Comparison of ENCODE assay signal across 8 cellular contexts in the genomic region with DNA sequence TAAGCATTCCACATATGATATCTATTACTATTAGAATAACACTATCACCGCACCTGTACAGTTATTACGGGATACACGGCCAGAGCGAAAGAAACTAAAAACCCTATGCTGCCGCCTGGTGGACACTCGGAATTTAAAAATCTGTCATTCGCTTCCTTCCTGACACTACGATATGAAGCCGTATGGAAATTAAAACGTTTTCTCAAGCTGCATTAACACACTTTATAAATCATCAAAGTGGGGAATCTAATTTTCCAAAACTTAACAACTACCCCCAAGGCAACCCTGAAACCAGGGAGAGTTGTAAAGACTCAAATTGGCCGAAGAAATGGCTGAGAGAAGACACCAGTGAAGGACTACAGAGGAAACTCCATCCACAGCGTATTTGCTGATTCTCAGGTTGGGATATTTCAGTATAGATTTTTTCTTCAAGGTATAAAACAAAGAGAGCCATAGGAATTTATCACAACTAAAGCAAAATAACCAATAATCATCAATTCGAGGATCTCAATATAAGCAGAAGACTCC. TPM values are rescaled to one million over a fixed set of nuclear protein-coding genes. Genes with fewer than 3 reads are reported as not detected.
DNase-seq lines count a peak whose midpoint lies in the region; ATAC-seq and TF ChIP-seq lines count a peak whose summit lies in the region.

No MANE protein-coding gene starts in this region.

- no peaks in the 10 kb centered on the region for H3K27me3 ChIP-seq in right atrium auricular region

- no peaks in the 10 kb centered on the region for H3K4me1 ChIP-seq in right atrium auricular region

- no peak overlapping the region for H3K27ac Mint-ChIP-seq in activated naive CD4-positive, alpha-beta T cell treated with anti-CD3 and anti-CD28 coated beads, Interleukin-2, amount 50 U/mL, for 72 hours

- DNase-seq in DMS153 (lab: John Stamatoyannopoulos, UW) (peak; percentile 40), LoVo (ENCODE audit: low spot score) (peak; percentile 74), right atrium auricular region (ENCODE audit: low spot score) (peak; percentile 72), retina (peak; percentile 79), cerebellar nuclear complex (lab: John Stamatoyannopoulos, UW) (no peak)
- peak in 1 of 2 donors; percentile 71 for DNase-seq in activated naive CD4-positive, alpha-beta T cell treated with anti-CD3 and anti-CD28 coated beads, Interleukin-2, amount 50 U/mL, for 72 hours (ENCODE audit: low spot score in 2 of 2)

- no peaks in the 10 kb centered on the region for H3K36me3 Mint-ChIP-seq in activated naive CD4-positive, alpha-beta T cell treated with anti-CD3 and anti-CD28 coated beads, Interleukin-2, amount 50 U/mL, for 72 hours

- H3K9me3 Mint-ChIP-seq in activated naive CD4-positive, alpha-beta T cell treated with anti-CD3 and anti-CD28 coated beads, Interleukin-2, amount 50 U/mL, for 72 hours: no peaks in the 10 kb centered on the region

- H3K27ac ChIP-seq in right atrium auricular region: no peak overlapping the region

- H3K9me3 ChIP-seq in right atrium auricular region: no peaks in the 10 kb centered on the region

- ATAC-seq in GM21576 (IDR thresholded peaks at IDR 0.05; ENCODE audit: unreplicated experiment) (peak; percentile 89), SK-N-SH treated with all-trans-retinoic acid at 6 μM for 48 hours (peak; percentile 93)
- ATAC-seq in activated naive CD4-positive, alpha-beta T cell treated with anti-CD3 and anti-CD28 coated beads, Interleukin-2, amount 50 U/mL, for 72 hours: peak; percentile 59 to 67

- TF ChIP-seq CTCF in right atrium auricular region (IDR thresholded peaks at IDR 0.05): peak; percentile 52 to 78

- no peaks in the 10 kb centered on the region for H3K36me3 ChIP-seq in right atrium auricular region

- H3K4me3 ChIP-seq in right atrium auricular region: no peak overlapping the region

TF ChIP-seq in SK-N-SH treated with all-trans-retinoic acid at 6 μM for 48 hours, 23 proteins besides CTCF, POLR2A, EP300 and RAD21:
- TF ChIP-seq, protein P1, sequence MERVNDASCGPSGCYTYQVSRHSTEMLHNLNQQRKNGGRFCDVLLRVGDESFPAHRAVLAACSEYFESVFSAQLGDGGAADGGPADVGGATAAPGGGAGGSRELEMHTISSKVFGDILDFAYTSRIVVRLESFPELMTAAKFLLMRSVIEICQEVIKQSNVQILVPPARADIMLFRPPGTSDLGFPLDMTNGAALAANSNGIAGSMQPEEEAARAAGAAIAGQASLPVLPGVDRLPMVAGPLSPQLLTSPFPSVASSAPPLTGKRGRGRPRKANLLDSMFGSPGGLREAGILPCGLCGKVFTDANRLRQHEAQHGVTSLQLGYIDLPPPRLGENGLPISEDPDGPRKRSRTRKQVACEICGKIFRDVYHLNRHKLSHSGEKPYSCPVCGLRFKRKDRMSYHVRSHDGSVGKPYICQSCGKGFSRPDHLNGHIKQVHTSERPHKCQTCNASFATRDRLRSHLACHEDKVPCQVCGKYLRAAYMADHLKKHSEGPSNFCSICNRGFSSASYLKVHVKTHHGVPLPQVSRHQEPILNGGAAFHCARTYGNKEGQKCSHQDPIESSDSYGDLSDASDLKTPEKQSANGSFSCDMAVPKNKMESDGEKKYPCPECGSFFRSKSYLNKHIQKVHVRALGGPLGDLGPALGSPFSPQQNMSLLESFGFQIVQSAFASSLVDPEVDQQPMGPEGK (CRISPR knock-in tag; IDR thresholded peaks at IDR 0.05; ENCODE audit: borderline replicate concordance): no peak
- TF ChIP-seq ZNF70 (CRISPR knock-in tag; IDR thresholded peaks at IDR 0.05) (no peak), ZNF565 (CRISPR knock-in tag; conservative IDR thresholded peaks at IDR 0.05; ENCODE audit: low read depth) (no peak), RARB (CRISPR knock-in tag; IDR thresholded peaks at IDR 0.05) (no peak), TOX (CRISPR knock-in tag; IDR thresholded peaks at IDR 0.05; ENCODE audit: borderline replicate concordance) (no peak), ZFP3 (CRISPR knock-in tag; IDR thresholded peaks at IDR 0.05) (no peak), SNAI2 (CRISPR knock-in tag; IDR thresholded peaks at IDR 0.05) (no peak)
TF ChIP-seq in SK-N-SH treated with all-trans-retinoic acid at 6 μM for 48 hours: peak in this region for 0.

RNA-seq across cellular contexts. Expression of a gene that starts 1.4 kb away (rescaled TPM):
- total RNA-seq in activated naive CD4-positive, alpha-beta T cell treated with anti-CD3 and anti-CD28 coated beads, Interleukin-2, amount 50 U/mL, for 72 hours: under 1 TPM in 1 of 2 donors, not detected in 1; 0.10 TPM
- total RNA-seq in right atrium auricular region: not detected

RNA-seq across cellular contexts. Expression of a gene that starts 36.7 kb away (rescaled TPM):
- under 1 TPM; 0.32 to 0.39 TPM for total RNA-seq in activated naive CD4-positive, alpha-beta T cell treated with anti-CD3 and anti-CD28 coated beads, Interleukin-2, amount 50 U/mL, for 72 hours
- total RNA-seq in right atrium auricular region: 1 to 10 TPM; 1.4 to 2.7 TPM

Comparison
In these comparisons a context has a peak if more than half of its experiments do, and no peak if none do; other contexts are left out.
1. DNase-seq: peak in DMS153 (single experiment), LoVo (single experiment), right atrium auricular region (single experiment) and retina (single experiment); none in cerebellar nuclear complex (0 of 2).
2. Peak in every context shown above with its lines, with median percentiles within 50 percentile points of each other: ATAC-seq.